In genomic region chr3:196735751-196736150, GRCh38 we compare ENCODE assay signal across 18 cellular contexts.
"Had no signal": no experiment of that assay in that cellular context is flagged by ENCODE, and none has a peak within 500 bp of the region (broad histone marks: within the 10 kb centered on the region; RNA-seq: fewer than 3 reads in every experiment).

No MANE protein-coding gene starts in this region.

- DNase-seq: activated CD4-positive, alpha-beta T cell treated with anti-CD3 and anti-CD28 coated beads, Interleukin-2, amount 50 U/mL, for 1 hour; activated naive CD4-positive, alpha-beta T cell; head of caudate nucleus; mesendoderm; occipital lobe; small intestine; stimulated activated CD4-positive, alpha-beta T cell treated with anti-CD3 and anti-CD28 coated beads, Interleukin-4, amount 100 ng/mL, for 24 hours; stimulated activated naive CD4-positive, alpha-beta T cell treated with Interleukin-2 at 50 U/mL for 16 hours; substantia nigra; T-helper 9 cell had no signal

- H3K4me1 ChIP-seq: tibial nerve, vagina had no signal

- H3K36me3 ChIP-seq: right atrium auricular region had no signal

- H3K9me3 ChIP-seq: right atrium auricular region, tibial nerve, vagina had no signal

- H3K27ac ChIP-seq: right atrium auricular region, tibial nerve, vagina had no signal

- H3K4me3 ChIP-seq: right atrium auricular region, tibial nerve, vagina had no signal

- H3K27me3 ChIP-seq: right atrium auricular region, tibial nerve, vagina had no signal

- ATAC-seq: activated CD4-positive, CD25-positive, alpha-beta regulatory T cell treated with anti-CD3 and anti-CD28 coated beads, Interleukin-2, amount 50 U/mL, for 24 hours; esophagus mucosa had no signal

- FAIRE-seq: colon, endometrium, frontal cortex, small intestine had no signal
